In genomic region chr17:50627782-50628601, GRCh38 we compare ENCODE assay signal across 11 cellular contexts. TPM values are rescaled to one million over a fixed set of nuclear protein-coding genes. Genes with fewer than 3 reads are reported as not detected.
DNase-seq lines count a peak whose midpoint lies in the region; ATAC-seq and TF ChIP-seq lines count a peak whose summit lies in the region.
"Had no signal": no experiment of that assay in that cellular context is flagged by ENCODE, and none has a peak within 500 bp of the region (broad histone marks: within the 10 kb centered on the region; RNA-seq: fewer than 3 reads in every experiment).

No MANE protein-coding gene starts in this region.

- H3K27ac ChIP-seq in naive thymus-derived CD4-positive, alpha-beta T cell (ENCODE audit: low read depth, low read length): no peak overlapping the region

- H3K9me3 Mint-ChIP-seq in naive thymus-derived CD4-positive, alpha-beta T cell: no peaks in the 10 kb centered on the region
- H3K9me3 Mint-ChIP-seq: immature natural killer cell had no signal

- POLR2A ChIA-PET in naive thymus-derived CD4-positive, alpha-beta T cell (lab: Charles Lee): interaction anchor here (0.7 to 1.0 kb wide), 2 partner anchors 113 to 150 kb away, joined by 3 to 4 read pairs; partner anchors contain the start of gene RSAD1

- peaks cover 0 to 9% (median 7%) of the 10 kb centered on the region in 7 donors for H3K4me1 Mint-ChIP-seq in naive thymus-derived CD4-positive, alpha-beta T cell

- DNase-seq in DMS53 (lab: John Stamatoyannopoulos, UW): peak; percentile 99
- peak; percentile 84 for DNase-seq in NCI-H146 (lab: John Stamatoyannopoulos, UW)
- peak; percentile 24 for DNase-seq in amniotic epithelial cell (ENCODE audit: low read depth)
- DNase-seq in mucosa of descending colon: peak; percentile 75 to 80 (median 79)
- DNase-seq in naive thymus-derived CD4-positive, alpha-beta T cell: no peak
- DNase-seq: activated CD4-positive, alpha-beta T cell treated with anti-CD3 and anti-CD28 coated beads, Interleukin-2, amount 50 U/mL, for 4 hours; immature natural killer cell had no signal

- no peak overlapping the region for H3K27ac Mint-ChIP-seq in naive thymus-derived CD4-positive, alpha-beta T cell
- H3K27ac Mint-ChIP-seq: immature natural killer cell had no signal

- no peaks in the 10 kb centered on the region for H3K9me3 ChIP-seq in mucosa of descending colon
- no peaks in the 10 kb centered on the region for H3K9me3 ChIP-seq in naive thymus-derived CD4-positive, alpha-beta T cell (ENCODE audit: control insufficient read depth in 2 of 3, low read length in 3 of 3)

- peak; percentile 55 for ATAC-seq in mucosa of descending colon
- ATAC-seq in GM18498 (IDR thresholded peaks at IDR 0.05; ENCODE audit: unreplicated experiment): no peak
- ATAC-seq in HG02981 (IDR thresholded peaks at IDR 0.05; ENCODE audit: unreplicated experiment): no peak
- no peak for ATAC-seq in GM19455 (IDR thresholded peaks at IDR 0.05; ENCODE audit: unreplicated experiment)
- no peak for ATAC-seq in naive thymus-derived CD4-positive, alpha-beta T cell

- peaks cover 43 to 64% (median 49%) of the 10 kb centered on the region in 5 donors for H3K27me3 Mint-ChIP-seq in naive thymus-derived CD4-positive, alpha-beta T cell

- no peaks in the 10 kb centered on the region for H3K36me3 ChIP-seq in mucosa of descending colon (ENCODE audit: low read depth)
- H3K36me3 ChIP-seq in naive thymus-derived CD4-positive, alpha-beta T cell (ENCODE audit: control insufficient read depth in 2 of 3, insufficient read depth in 3 of 3, low read length in 3 of 3): no peaks in the 10 kb centered on the region

- CTCF ChIA-PET in naive thymus-derived CD4-positive, alpha-beta T cell (lab: Charles Lee): interaction anchor here (0.7 to 1.5 kb wide), 6 partner anchors 10 to 149 kb away, joined by 3 to 4 read pairs (median 3); no protein-coding TSS in a partner anchor

- no peak overlapping the region for H3K4me3 Mint-ChIP-seq in naive thymus-derived CD4-positive, alpha-beta T cell
- H3K4me3 Mint-ChIP-seq: immature natural killer cell had no signal

- TF ChIP-seq CTCF in mucosa of descending colon (IDR thresholded peaks at IDR 0.05): no peak

- H3K4me1 ChIP-seq in mucosa of descending colon (ENCODE audit: low read depth): peaks cover 28% of the 10 kb centered on the region
- no peaks in the 10 kb centered on the region for H3K4me1 ChIP-seq in naive thymus-derived CD4-positive, alpha-beta T cell (ENCODE audit: control insufficient read depth in 2 of 2, insufficient read depth in 2 of 2, low read length in 2 of 2)

- no peaks in the 10 kb centered on the region for H3K36me3 Mint-ChIP-seq in naive thymus-derived CD4-positive, alpha-beta T cell
- H3K36me3 Mint-ChIP-seq: immature natural killer cell had no signal

- peaks cover 0 to 10% of the 10 kb centered on the region in 2 donors for H3K27me3 ChIP-seq in naive thymus-derived CD4-positive, alpha-beta T cell (ENCODE audit: control insufficient read depth in 2 of 2, insufficient read depth in 2 of 2, low read length in 2 of 2)

- H3K4me3 ChIP-seq in mucosa of descending colon: no peak overlapping the region
- no peak overlapping the region for H3K4me3 ChIP-seq in naive thymus-derived CD4-positive, alpha-beta T cell (ENCODE audit: low read length)

- intact Hi-C loops in mucosa of descending colon (cut with DNase I, micrococcal nuclease): loop anchor here in 1 of 2 donors (5.0 kb wide), 1 partner anchor 81 kb away; the partner anchor contains the start of gene SPATA20
- intact Hi-C loops in naive thymus-derived CD4-positive, alpha-beta T cell (cut with micrococcal nuclease): no loop called here

RNA-seq across cellular contexts. Expression of gene ABCC3, which starts 6.7 kb away (rescaled TPM):
- 100 to 1,000 TPM; 166 to 453 (median 211) TPM for total RNA-seq in mucosa of descending colon
- total RNA-seq in naive thymus-derived CD4-positive, alpha-beta T cell: 10 to 100 TPM in 1 of 5 experiments, 1 to 10 TPM in 2, under 1 TPM in 1, not detected in 1; 0.68 to 22.4 (median 1.3) TPM
- polyA plus RNA-seq in naive thymus-derived CD4-positive, alpha-beta T cell: not detected
- total RNA-seq: G401 had no signal

Comparison
In these comparisons a context has a peak if more than half of its experiments do, and no peak if none do; other contexts are left out.
1. DNase-seq: peak in DMS53 (single experiment), NCI-H146 (single experiment), amniotic epithelial cell (single experiment) and mucosa of descending colon (3 of 3); none in naive thymus-derived CD4-positive, alpha-beta T cell (0 of 9).
2. RNA of gene ABCC3, which starts 6.7 kb away (total RNA-seq): 166 to 453 TPM in mucosa of descending colon; 0.68 to 22.4 TPM in naive thymus-derived CD4-positive, alpha-beta T cell; every median in the first group is over 4 times any median in the second.